8 cellular contexts compared by ENCODE assay signal in the genomic region with DNA sequence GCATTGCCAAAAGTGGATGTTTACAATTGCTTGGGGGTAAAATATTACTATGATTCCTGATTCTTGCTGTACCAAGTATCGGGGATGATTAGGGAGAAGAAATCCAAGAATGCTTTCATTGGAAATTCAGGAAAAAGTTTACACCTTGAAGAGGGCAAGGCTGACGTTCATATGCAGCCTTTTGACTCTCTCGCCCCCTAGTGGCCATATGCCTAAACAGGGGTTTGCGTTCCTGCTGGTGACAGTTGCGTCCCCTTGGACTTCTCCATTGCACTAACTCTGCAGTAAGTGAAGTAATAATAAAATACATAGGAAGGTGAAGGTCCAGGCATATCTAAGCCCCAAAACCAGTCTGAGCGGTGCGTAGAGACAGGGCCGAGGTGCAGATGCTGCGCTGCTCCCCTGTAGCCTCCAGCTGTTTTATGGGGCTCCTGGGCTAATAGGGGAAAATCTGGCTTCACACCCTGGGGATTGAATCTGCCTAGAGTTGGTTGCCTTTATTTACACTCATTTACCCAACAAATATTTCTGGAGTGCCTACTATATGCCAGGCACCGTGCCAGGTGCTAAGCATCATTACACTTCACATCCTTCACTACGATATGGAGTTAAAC. TPM values are rescaled to one million over a fixed set of nuclear protein-coding genes. Genes with fewer than 3 reads are reported as not detected.
DNase-seq lines count a peak whose midpoint lies in the region; ATAC-seq, FAIRE-seq and TF ChIP-seq lines count a peak whose summit lies in the region.

No MANE protein-coding gene starts in this region.

- H3K27me3 Mint-ChIP-seq in GM23338 (ENCODE audit: insufficient read depth, low read depth, poor library complexity) = peaks cover 5% of the 10 kb centered on the region

- DNase-seq in GM06990 (ENCODE audit: extremely low read depth, insufficient read length) (peak; percentile 7), GM23338 (ENCODE audit: low spot score) (peak; percentile 92), LoVo (ENCODE audit: low spot score) (peak; percentile 67), T-helper 9 cell (peak; percentile 55), GM12878 (ENCODE audit: low read depth, low spot score) (no peak), iPS DF 6.9 (ENCODE audit: low read depth, low spot score) (peak; percentile 79), NK-92 (lab: John Stamatoyannopoulos, UW; ENCODE audit: unreplicated experiment) (no peak)
- peak; percentile 76 for DNase-seq in stimulated activated CD4-positive, alpha-beta T cell treated with anti-CD3 and anti-CD28 coated beads, Interleukin-15, amount 100 ng/mL, for 24 hours

- H3K4me1 ChIP-seq in GM23338 (ENCODE audit: insufficient read depth) (no peaks in the 10 kb centered on the region), GM12878 (ENCODE audit: control insufficient read depth, insufficient read depth, low read length) (no peaks in the 10 kb centered on the region), iPS DF 6.9 (ENCODE audit: control insufficient read depth, insufficient read depth, low read length) (no peaks in the 10 kb centered on the region)

- CTCF ChIA-PET in GM12878 (lab: Yijun Ruan, JAX) = interaction anchor here (0.7 to 5.9 kb wide), 10 partner anchors 10 to 1525 kb away, joined by 3 to 43 read pairs (median 4); no protein-coding TSS in a partner anchor

- H4K20me1 ChIP-seq in GM23338 (replicated peaks; ENCODE audit: insufficient read depth) (no peaks in the 10 kb centered on the region), GM12878 (ENCODE audit: control insufficient read depth, insufficient read depth) (no peaks in the 10 kb centered on the region)

- WGBS in GM12878 (ENCODE audit: insufficient coverage, insufficient replicate concordance, low lambda C conversion rate, missing lambda C conversion rate) = 27% methylated on average over 11 of the region's 11 CpGs
- no CpG with 5 or more reads among the region's 11 CpGs for WGBS in iPS DF 6.9 (ENCODE audit: insufficient coverage, insufficient read length)

- no peaks in the 10 kb centered on the region for H3K9me2 ChIP-seq in GM23338 (ENCODE audit: insufficient read depth)

- H3K9me3 ChIP-seq in GM12878 (replicated peaks; ENCODE audit: control insufficient read depth, insufficient read depth, low read length) (no peaks in the 10 kb centered on the region), iPS DF 6.9 (ENCODE audit: control insufficient read depth, insufficient read depth, low read length) (no peaks in the 10 kb centered on the region)

- POLR2A ChIA-PET in GM12878 (lab: Charles Lee) = no interaction called here

- H3K4me1 Mint-ChIP-seq in GM23338 = peaks cover 8% of the 10 kb centered on the region; the same call in 1 of the 3 replicates

- H3K9me3 Mint-ChIP-seq in GM23338 = no peaks in the 10 kb centered on the region

- no peak overlapping the region for H3K9ac ChIP-seq in GM12878 (ENCODE audit: control insufficient read depth, insufficient read depth, low read length)

- H3K4me3 ChIP-seq in GM06990 (replicated peaks; ENCODE audit: low read depth, low read length) (no peak overlapping the region), GM23338 (no peak overlapping the region), GM12878 (no peak overlapping the region), iPS DF 6.9 (ENCODE audit: low read length) (no peak overlapping the region)

- H3K4me2 ChIP-seq in GM23338 = no peak overlapping the region
- H3K4me2 ChIP-seq in GM12878 (ENCODE audit: control insufficient read depth, insufficient read depth) = no peak overlapping the region

- H3K27ac ChIP-seq in GM23338 (ENCODE audit: low read depth) (no peak overlapping the region), GM12878 (ENCODE audit: control insufficient read depth, insufficient read depth) (no peak overlapping the region), iPS DF 6.9 (ENCODE audit: low read length) (no peak overlapping the region)

- RAD21 ChIA-PET in GM12878 (lab: Charles Lee; ENCODE audit: unreplicated experiment) = interaction anchor here (1.3 to 1.5 kb wide), 2 partner anchors 163 to 203 kb away, joined by 4 to 7 read pairs; no protein-coding TSS in a partner anchor

- TF ChIP-seq CTCF in GM06990 (IDR thresholded peaks at IDR 0.05; ENCODE audit: insufficient read depth, low read length, poor library complexity, severe bottlenecking) (peak; percentile 98), GM23338 (conservative IDR thresholded peaks at IDR 0.05; ENCODE audit: low read depth in 2 of 2) (peak; percentile 94 to 97), GM12878 (IDR thresholded peaks at IDR 0.05 in 2 of 3, conservative IDR thresholded peaks at IDR 0.05 in 1 of 3; ENCODE audit: control insufficient read depth in 2 of 3, extremely low read depth in 1 of 3, insufficient read depth in 1 of 3, low read depth in 3 of 3, low read length in 3 of 3) (peak; percentile 93 to 96 (median 95))

- peak; percentile 88 for FAIRE-seq in GM12878 (lab: Jason Lieb, UNC)

- no peak overlapping the region for H3K4me3 Mint-ChIP-seq in GM23338

- H3F3A ChIP-seq in GM23338 (replicated peaks; ENCODE audit: low read depth) = no peaks in the 10 kb centered on the region

- TF ChIP-seq RAD21 in GM12878 (IDR thresholded peaks at IDR 0.05; ENCODE audit: insufficient read depth, low read depth, low read length) = peak; percentile 85

- no peaks in the 10 kb centered on the region for H3K36me3 Mint-ChIP-seq in GM23338 (ENCODE audit: low read depth)

- ATAC-seq in GM23338 = peak; percentile 96
- peak; percentile 98 for ATAC-seq in GM12878

- no TSS peak for BruUV-seq in GM12878 (replicated peaks; lab: Mats Ljungman, UMichigan)

- H3K27ac Mint-ChIP-seq in GM23338 = no peak overlapping the region

- SMC1A ChIA-PET in GM12878 (lab: Charles Lee; ENCODE audit: uncharacterized antibody, unreplicated experiment) = interaction anchor here (0.7 to 1.7 kb wide), 4 partner anchors 163 to 306 kb away, joined by 3 read pairs; no protein-coding TSS in a partner anchor

- H3K36me3 ChIP-seq in GM06990 (ENCODE audit: control insufficient read depth, insufficient read depth, low read length) = no peaks in the 10 kb centered on the region
- H3K36me3 ChIP-seq in GM23338 (ENCODE audit: insufficient read depth) = no peaks in the 10 kb centered on the region
- H3K36me3 ChIP-seq in GM12878 (ENCODE audit: control insufficient read depth in 2 of 2, insufficient read depth in 2 of 2, low read length in 1 of 2) = no peaks in the 10 kb centered on the region
- H3K36me3 ChIP-seq in iPS DF 6.9 (ENCODE audit: control insufficient read depth, insufficient read depth, low read length) = no peaks in the 10 kb centered on the region

- no peaks in the 10 kb centered on the region for H3K27me3 ChIP-seq in GM06990 (replicated peaks; ENCODE audit: control insufficient read depth, insufficient read depth, low read length)
- no peaks in the 10 kb centered on the region for H3K27me3 ChIP-seq in GM23338 (ENCODE audit: insufficient read depth)
- H3K27me3 ChIP-seq in GM12878 (replicated peaks in 1 of 2; ENCODE audit: control insufficient read depth in 2 of 2, insufficient read depth in 2 of 2, low read length in 1 of 2) = no peaks in the 10 kb centered on the region
- no peaks in the 10 kb centered on the region for H3K27me3 ChIP-seq in iPS DF 6.9 (ENCODE audit: control insufficient read depth, insufficient read depth, low read length)

- in situ Hi-C loops in GM12878 (cut with MboI) = no loop called here

- intact Hi-C loops in GM12878 (cut with micrococcal nuclease; ENCODE audit: unreplicated experiment) = loop anchor here (1.0 to 10.0 kb wide), 5 partner anchors 60 to 1039 kb away; no protein-coding TSS in a partner anchor

- H2AFZ ChIP-seq in GM23338 (no peak overlapping the region), GM12878 (ENCODE audit: control insufficient read depth, low read depth, low read length) (no peak overlapping the region)

- TF ChIP-seq POLR2A in GM12878 (IDR thresholded peaks at IDR 0.05; ENCODE audit: low read depth, low read length) = no peak

- H3K79me2 ChIP-seq in GM23338 (replicated peaks; ENCODE audit: insufficient read depth) = no peaks in the 10 kb centered on the region
- no peaks in the 10 kb centered on the region for H3K79me2 ChIP-seq in GM12878 (ENCODE audit: control insufficient read depth, insufficient read depth, low read length)

- no peak for TF ChIP-seq EP300 in GM12878 (IDR thresholded peaks at IDR 0.05; ENCODE audit: borderline replicate concordance in 1 of 2, control insufficient read depth in 1 of 2, low read depth in 2 of 2, low read length in 2 of 2)

TF ChIP-seq in GM23338, 12 proteins besides CTCF, POLR2A, EP300 and RAD21 (continues in another document):
- no peak for TF ChIP-seq ZNF114 (CRISPR knock-in tag; IDR thresholded peaks at IDR 0.05)

TF ChIP-seq in GM12878, 131 proteins besides CTCF, POLR2A, EP300 and RAD21 (continues in another document):
- TF ChIP-seq YY1 (IDR thresholded peaks at IDR 0.05; ENCODE audit: low read depth, low read length) = peak; percentile 59
- TF ChIP-seq BHLHE40 (IDR thresholded peaks at IDR 0.05; ENCODE audit: borderline replicate concordance in 1 of 2, low read depth in 2 of 2, low read length in 1 of 2) = no peak
- TF ChIP-seq SRF (IDR thresholded peaks at IDR 0.05; ENCODE audit: low read depth in 2 of 2, low read length in 2 of 2) = no peak
- no peak for TF ChIP-seq EZH2 (IDR thresholded peaks at IDR 0.05; ENCODE audit: borderline replicate concordance, control insufficient read depth, low read depth, low read length)
- TF ChIP-seq SMC3 (IDR thresholded peaks at IDR 0.05; ENCODE audit: borderline replicate concordance, low read length) = peak; percentile 85

RNA-seq across cellular contexts. Expression of gene KIAA1217, which starts 12.4 kb away (rescaled TPM):
- total RNA-seq in GM23338 (2014; rRNA removed; shearing (Covaris generic)) = 9.1 and 17.7 TPM in 2 replicates
- polyA plus RNA-seq in GM23338 (2016; fragmentation: Nextera tagmentation; extraction: Ambion mirVana) = 6.0 and 6.4 TPM in 2 replicates
- total RNA-seq in GM12878 (2013; cell fraction: nucleolus; rRNA removed) = 104 and 108 TPM in 2 replicates
- total RNA-seq in GM12878 (2014; rRNA removed) = 1.5 and 1.6 TPM in 2 replicates
- 1.8 and 1.9 TPM in 2 replicates for total RNA-seq in GM12878 (2014; rRNA removed; fragmentation: Illumina TruSeq; extraction: Trizol)
- 3.8 and 4.6 TPM in 2 replicates for total RNA-seq in GM12878 (2021)
- polyA plus RNA-seq in GM12878 (2011; ENCODE audit: low read depth) = 1.4 TPM
- 1.1 and 2.0 TPM in 2 replicates for polyA plus RNA-seq in GM12878 (2011; rRNA removed)
- polyA plus RNA-seq in GM12878 (2011; cell fraction: cytosol; rRNA removed) = 0.62 and 1.1 TPM in 2 replicates
- polyA plus RNA-seq in GM12878 (2011; cell fraction: nucleus; rRNA removed) = 4.1 and 4.6 TPM in 2 replicates
- polyA plus RNA-seq in GM12878 (2012) = 2.4 and 3.2 TPM in 2 replicates
- 3.5 and 5.0 TPM in 2 replicates for polyA plus RNA-seq in GM12878 (2014; fragmentation: Illumina TruSeq; extraction: Trizol)
- under 1 TPM; 0.57 to 0.71 TPM for polyA plus RNA-seq in GM12878 (2014; fragmentation: Nextera tagmentation; extraction: Ambion mirVana)
- 1.7 and 2.7 TPM in 2 replicates for polyA plus RNA-seq in GM12878 (2014; rRNA removed)
- 1 to 10 TPM; 2.2 to 2.9 TPM for polyA plus RNA-seq in GM12878 (2016; fragmentation: Nextera tagmentation; extraction: Ambion mirVana)
- 2.2 and 2.6 TPM in 2 replicates for polyA minus RNA-seq in GM12878 (2011; rRNA and poly(A)+ RNA removed)
- 0.53 and 2.9 TPM in 2 replicates for polyA minus RNA-seq in GM12878 (2011; cell fraction: cytosol; rRNA and poly(A)+ RNA removed)
- polyA minus RNA-seq in GM12878 (2011; cell fraction: nucleus; rRNA and poly(A)+ RNA removed) = 4.6 and 5.5 TPM in 2 replicates

Comparison
In these comparisons a context has a peak if more than half of its experiments do, and no peak if none do; other contexts are left out.
1. DNase-seq: peak in GM06990 (single experiment), GM23338 (single experiment), LoVo (single experiment), T-helper 9 cell (single experiment), iPS DF 6.9 (single experiment) and stimulated activated CD4-positive, alpha-beta T cell treated with anti-CD3 and anti-CD28 coated beads, Interleukin-15, amount 100 ng/mL, for 24 hours (single experiment); none in GM12878 (single experiment) and NK-92 (single experiment).
2. Peak in every context shown above with its lines, with median percentiles within 50 percentile points of each other: CTCF ChIP-seq.